In the genomic region with DNA sequence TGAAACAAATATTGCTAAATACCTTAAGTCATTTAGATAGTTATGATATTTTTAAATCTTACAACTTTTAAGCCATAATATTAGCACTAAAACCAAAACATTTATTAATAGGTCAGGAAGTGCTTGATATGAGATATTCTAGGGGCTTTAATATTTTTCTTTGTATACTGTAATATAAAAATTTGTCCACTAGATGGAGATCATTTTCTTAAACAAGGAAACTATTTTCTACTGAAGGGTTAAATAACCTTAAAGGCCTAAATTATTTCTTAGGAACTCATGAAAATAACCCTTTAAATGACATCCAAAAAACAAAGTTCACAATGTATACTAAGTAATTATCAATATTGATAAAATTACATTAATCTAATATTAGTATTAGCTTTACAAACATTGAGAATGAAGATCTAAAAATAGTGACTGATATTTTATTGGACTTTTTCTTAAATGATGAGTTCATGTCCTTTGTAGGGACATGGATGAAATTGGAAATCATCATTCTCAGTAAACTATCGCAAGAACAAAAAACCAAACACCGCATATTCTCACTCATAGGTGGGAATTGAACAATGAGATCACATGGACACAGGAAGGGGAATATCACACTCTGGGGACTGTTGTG, we compare ENCODE assay signal across 9 cellular contexts.
A peak's percentile ranks its signal among the peaks of the same experiment; 100 is the strongest.
DNase-seq lines count a peak whose midpoint lies in the region; ATAC-seq and TF ChIP-seq lines count a peak whose summit lies in the region.
"Had no signal": no experiment of that assay in that cellular context is flagged by ENCODE, and none has a peak within 500 bp of the region (broad histone marks: within the 10 kb centered on the region; RNA-seq: fewer than 3 reads in every experiment).

No MANE protein-coding gene starts in this region.

- H3K27ac ChIP-seq in left ventricle myocardium inferior (replicated peaks), result no peak overlapping the region
- H3K27ac ChIP-seq in gastrocnemius medialis, result peak overlapping the region in 2 of 4 donors; percentile 6 to 17

- no peaks in the 10 kb centered on the region for H3K27me3 Mint-ChIP-seq in type B pancreatic cell

- DNase-seq in left ventricle myocardium inferior, result no peak
- no peak for DNase-seq in Right ventricle myocardium inferior (ENCODE audit: missing footprints)
- peak; percentile 58 for DNase-seq in OCI-M1 (lab: John Stamatoyannopoulos, UW)
- DNase-seq in fibroblast of villous mesenchyme (ENCODE audit: low read depth), result no peak
- DNase-seq in type B pancreatic cell (ENCODE audit: extremely low spot score, unreplicated experiment), result no peak
- DNase-seq in gastrocnemius medialis, result no peak
- no peak for DNase-seq in NCI-H345 treated with DMSO at 0.1 percent for 48 hours (lab: John Stamatoyannopoulos, UW; ENCODE audit: unreplicated experiment)
- DNase-seq: T-cell had no signal

- in situ Hi-C loops in gastrocnemius medialis (cut with MboI; ENCODE audit: low sequenced_read_pairs in 4 of 4), result no loop called here

- peaks cover 18% of the 10 kb centered on the region for H3K36me3 Mint-ChIP-seq in type B pancreatic cell
- H3K36me3 Mint-ChIP-seq: T-cell had no signal

- H3K9me3 Mint-ChIP-seq in type B pancreatic cell, result no peaks in the 10 kb centered on the region
- H3K9me3 Mint-ChIP-seq: T-cell had no signal

- H3K4me1 ChIP-seq in left ventricle myocardium inferior (peaks cover 40% of the 10 kb centered on the region), gastrocnemius medialis (peaks cover 25 to 34% of the 10 kb centered on the region in 2 donors)

- H3K4me3 ChIP-seq in left ventricle myocardium inferior, result no peak overlapping the region
- no peak overlapping the region for H3K4me3 ChIP-seq in fibroblast of villous mesenchyme (ENCODE audit: low read depth, low read length)
- no peak overlapping the region for H3K4me3 ChIP-seq in gastrocnemius medialis

- no peaks in the 10 kb centered on the region for H3K27me3 ChIP-seq in left ventricle myocardium inferior (ENCODE audit: low read depth)
- H3K27me3 ChIP-seq in gastrocnemius medialis, result no peaks in the 10 kb centered on the region

- intact Hi-C loops in left ventricle myocardium inferior (cut with micrococcal nuclease) (no loop called here), Right ventricle myocardium inferior (cut with DNase I) (loop anchor here (2.0 kb wide), 1 partner anchor 148 kb away; no protein-coding TSS in a partner anchor), gastrocnemius medialis (cut with DNase I; ENCODE audit: low total_unique reads) (no loop called here)

- H3K36me3 ChIP-seq in left ventricle myocardium inferior (peaks cover 10% of the 10 kb centered on the region), gastrocnemius medialis (peaks cover 4 to 11% of the 10 kb centered on the region in 2 donors)

- peaks cover 12% of the 10 kb centered on the region for H3K4me1 Mint-ChIP-seq in type B pancreatic cell (ENCODE audit: unreplicated experiment)
- H3K4me1 Mint-ChIP-seq: T-cell had no signal

- peak; percentile 62 for TF ChIP-seq CTCF in left ventricle myocardium inferior (IDR thresholded peaks at IDR 0.05; ENCODE audit: borderline replicate concordance)
- TF ChIP-seq CTCF in fibroblast of villous mesenchyme (IDR thresholded peaks at IDR 0.05; ENCODE audit: insufficient read depth, low read depth, low read length), result peak; percentile 16
- peak; percentile 78 for TF ChIP-seq CTCF in type B pancreatic cell (conservative IDR thresholded peaks at IDR 0.05)
- TF ChIP-seq CTCF in gastrocnemius medialis (IDR thresholded peaks at IDR 0.05 in 4 of 5, conservative IDR thresholded peaks at IDR 0.05 in 1 of 5), result peak in 2 of 5 experiments; percentile 41 to 43

- H3K9me3 ChIP-seq in left ventricle myocardium inferior (replicated peaks) (no peaks in the 10 kb centered on the region), gastrocnemius medialis (no peaks in the 10 kb centered on the region)

- ATAC-seq in Right ventricle myocardium inferior, result no peak
- no peak for ATAC-seq in gastrocnemius medialis
- no peak for ATAC-seq in HG03460 (IDR thresholded peaks at IDR 0.05; ENCODE audit: unreplicated experiment)
- ATAC-seq: T-cell had no signal

- H3K27ac Mint-ChIP-seq in type B pancreatic cell, result no peak overlapping the region
- H3K27ac Mint-ChIP-seq: T-cell had no signal

- no peak overlapping the region for H3K4me3 Mint-ChIP-seq in type B pancreatic cell
- H3K4me3 Mint-ChIP-seq: T-cell had no signal

- TF ChIP-seq POLR2A in gastrocnemius medialis (IDR thresholded peaks at IDR 0.05), result no peak
